ENCODE assay signal across 1 cellular context in genomic region chr1:1858382-1859086, GRCh38.
A peak's percentile ranks its signal among the peaks of the same experiment; 100 is the strongest.
TF ChIP-seq lines count a peak whose summit lies in the region.

No MANE protein-coding gene starts in this region.

TF ChIP-seq in SK-N-SH, 30 proteins besides CTCF, POLR2A, EP300 and RAD21 (continued from another document):
- TF ChIP-seq USF1 (IDR thresholded peaks at IDR 0.05; ENCODE audit: borderline replicate concordance, low read depth) (no peak), ELF1 (IDR thresholded peaks at IDR 0.05) (no peak), GATA2 (CRISPR knock-in tag; IDR thresholded peaks at IDR 0.05) (peak; percentile 59), ZBTB33 (IDR thresholded peaks at IDR 0.05; ENCODE audit: borderline replicate concordance, low read depth) (no peak), FOSL2 (IDR thresholded peaks at IDR 0.05; ENCODE audit: borderline replicate concordance, low read depth) (no peak), TCF12 (IDR thresholded peaks at IDR 0.05) (peak; percentile 52; the same call in 1 of the 2 replicates), NRF1 (IDR thresholded peaks at IDR 0.05; ENCODE audit: low read depth, low read length) (no peak), PBX3 (IDR thresholded peaks at IDR 0.05) (no peak), POLR2AphosphoS5 (IDR thresholded peaks at IDR 0.05; ENCODE audit: low read depth, low read length) (no peak), EZH2phosphoT487 (IDR thresholded peaks at IDR 0.05; ENCODE audit: borderline replicate concordance, low read depth) (no peak), REST (IDR thresholded peaks at IDR 0.05; ENCODE audit: low read depth, low read length) (no peak), RCOR1 (IDR thresholded peaks at IDR 0.05; ENCODE audit: low read length) (peak; percentile 51; the same call in 1 of the 2 replicates), RFX5 (IDR thresholded peaks at IDR 0.05; ENCODE audit: low read length) (peak; percentile 58; the same call in 1 of the 2 replicates), CHD2 (IDR thresholded peaks at IDR 0.05; ENCODE audit: low read length, partially characterized antibody) (peak; percentile 80), NFIC (IDR thresholded peaks at IDR 0.05; ENCODE audit: borderline replicate concordance) (peak; percentile 44; the same call in 1 of the 2 replicates)
